Comparison of ENCODE assay signal across 19 cellular contexts in genomic region chr17:80499536-80499935, GRCh38. TPM values are rescaled to one million over a fixed set of nuclear protein-coding genes. Genes with fewer than 3 reads are reported as not detected.
DNase-seq lines count a peak whose midpoint lies in the region; ATAC-seq, FAIRE-seq and TF ChIP-seq lines count a peak whose summit lies in the region.
"Had no signal": no experiment of that assay in that cellular context is flagged by ENCODE, and none has a peak within 500 bp of the region (broad histone marks: within the 10 kb centered on the region; RNA-seq: fewer than 3 reads in every experiment).

No MANE protein-coding gene starts in this region.

- no peaks in the 10 kb centered on the region for H3K79me2 ChIP-seq in H1 (ENCODE audit: control insufficient read depth in 1 of 2, insufficient read depth in 2 of 2, low read length in 2 of 2)

- peaks cover 0 to 6% of the 10 kb centered on the region in 2 experiments for H4K20me1 ChIP-seq in H1 (replicated peaks in 1 of 2; ENCODE audit: control insufficient read depth in 1 of 2, insufficient read depth in 2 of 2, low read length in 2 of 2)
- H4K20me1 ChIP-seq: BLaER1 treated with 17β-estradiol and CSF1 and Interleukin-3, amounts not matched to agents 10 nM and 100 nM had no signal

- no peaks in the 10 kb centered on the region for H3K9me3 ChIP-seq in H1 (ENCODE audit: insufficient read depth in 2 of 2, low read depth in 1 of 2, low read length in 1 of 2)
- H3K9me3 ChIP-seq: BLaER1 treated with 17β-estradiol and CSF1 and Interleukin-3, amounts not matched to agents 10 nM and 100 nM had no signal

- no peak overlapping the region for H2BK20ac ChIP-seq in H1 (ENCODE audit: low read length)

- no peak overlapping the region for H2BK5ac ChIP-seq in H1 (ENCODE audit: low read depth, low read length)

- no peak for TF ChIP-seq CTCF in natural killer cell (IDR thresholded peaks at IDR 0.05)
- no peak for TF ChIP-seq CTCF in H1 (IDR thresholded peaks at IDR 0.05; ENCODE audit: control extremely low read depth in 1 of 3, insufficient read depth in 1 of 3, low read depth in 1 of 3, low read length in 3 of 3)
- no peak for TF ChIP-seq CTCF in neural crest cell (conservative IDR thresholded peaks at IDR 0.05)

- 0 out of 7 replicates have a peak, but pooled peaks cover 0 to 2% (median 0%) of the 10 kb centered on the region in 4 experiments for H3K4me1 ChIP-seq in H1 (replicated peaks in 1 of 4; ENCODE audit: control insufficient read depth in 3 of 4, insufficient read depth in 4 of 4, low read length in 3 of 4)

- peaks cover 4 to 10% of the 10 kb centered on the region in 2 donors for H3K4me1 Mint-ChIP-seq in natural killer cell treated with Interleukin-12 subunit alpha and Interleukin-12 subunit beta and Interleukin-15 and Interleukin-18, amount 100 ng/mL, for 72 hours (ENCODE audit: low read depth in 2 of 2)
- peaks cover 0 to 6% of the 10 kb centered on the region in 2 donors for H3K4me1 Mint-ChIP-seq in natural killer cell
- peaks cover 5% of the 10 kb centered on the region for H3K4me1 Mint-ChIP-seq in neural crest cell
- H3K4me1 Mint-ChIP-seq in naive thymus-derived CD8-positive, alpha-beta T cell, result peaks cover 6 to 13% (median 9%) of the 10 kb centered on the region in 4 donors

- no peak overlapping the region for H3K4ac ChIP-seq in H1 (replicated peaks; ENCODE audit: insufficient read length, low read depth, low read length)

- CTCF ChIA-PET in H1 (lab: Charles Lee; ENCODE audit: partially characterized antibody), result interaction anchor here (0.6 to 1.6 kb wide), 7 partner anchors 10 to 305 kb away, joined by 3 to 4 read pairs (median 3); no protein-coding TSS in a partner anchor

- no peak overlapping the region for H3K4me2 ChIP-seq in H1 (ENCODE audit: insufficient read depth in 1 of 2, low read depth in 2 of 2, low read length in 2 of 2)

- no peak overlapping the region for H2AK5ac ChIP-seq in H1 (ENCODE audit: low read depth, low read length)

- peak overlapping the region; percentile 45; the same call in 1 of the 2 replicates for H4K8ac ChIP-seq in H1 (ENCODE audit: extremely low read depth, insufficient read depth, low read length)

- no peak overlapping the region for H3K9ac ChIP-seq in H1 (replicated peaks in 1 of 4; ENCODE audit: extremely low read depth in 1 of 4, low read depth in 3 of 4, low read length in 3 of 4)

- H3K27ac ChIP-seq in H1 (ENCODE audit: low read depth, low read length), result no peak overlapping the region
- H3K27ac ChIP-seq: BLaER1 treated with 17β-estradiol and CSF1 and Interleukin-3, amounts not matched to agents 10 nM and 100 nM had no signal

- H3K79me1 ChIP-seq in H1 (ENCODE audit: low read depth, low read length), result no peaks in the 10 kb centered on the region

- H2BK120ac ChIP-seq in H1 (replicated peaks; ENCODE audit: low read depth, low read length), result no peak overlapping the region

- intact Hi-C loops in natural killer cell (cut with micrococcal nuclease), result no loop called here

- peaks cover 2 to 5% of the 10 kb centered on the region in 2 donors for H3K27me3 Mint-ChIP-seq in natural killer cell treated with Interleukin-12 subunit alpha and Interleukin-12 subunit beta and Interleukin-15 and Interleukin-18, amount 100 ng/mL, for 72 hours
- H3K27me3 Mint-ChIP-seq in natural killer cell (ENCODE audit: low read depth in 2 of 2) (peaks cover 6 to 12% of the 10 kb centered on the region in 2 donors), neural crest cell (ENCODE audit: low read depth) (peaks cover 46% of the 10 kb centered on the region)
- peaks cover 0 to 23% (median 17%) of the 10 kb centered on the region in 5 donors for H3K27me3 Mint-ChIP-seq in naive thymus-derived CD8-positive, alpha-beta T cell

- no peak overlapping the region for H3K56ac ChIP-seq in H1 (replicated peaks; ENCODE audit: insufficient read length, low read depth, low read length)

- no peaks in the 10 kb centered on the region for H3K9me3 Mint-ChIP-seq in natural killer cell treated with Interleukin-12 subunit alpha and Interleukin-12 subunit beta and Interleukin-15 and Interleukin-18, amount 100 ng/mL, for 72 hours
- no peaks in the 10 kb centered on the region for H3K9me3 Mint-ChIP-seq in natural killer cell
- peaks cover 3% of the 10 kb centered on the region for H3K9me3 Mint-ChIP-seq in neural crest cell
- peaks cover 0 to 1% (median 0%) of the 10 kb centered on the region in 9 donors for H3K9me3 Mint-ChIP-seq in naive thymus-derived CD8-positive, alpha-beta T cell
- H3K9me3 Mint-ChIP-seq: CD4-positive, alpha-beta T cell had no signal

- no peaks in the 10 kb centered on the region for H3K36me3 Mint-ChIP-seq in natural killer cell treated with Interleukin-12 subunit alpha and Interleukin-12 subunit beta and Interleukin-15 and Interleukin-18, amount 100 ng/mL, for 72 hours
- H3K36me3 Mint-ChIP-seq in natural killer cell (no peaks in the 10 kb centered on the region), neural crest cell (ENCODE audit: low read depth) (no peaks in the 10 kb centered on the region)
- H3K36me3 Mint-ChIP-seq in naive thymus-derived CD8-positive, alpha-beta T cell, result no peaks in the 10 kb centered on the region

- ATAC-seq in natural killer cell treated with Interleukin-12 subunit alpha and Interleukin-12 subunit beta and Interleukin-15 and Interleukin-18, amount 100 ng/mL, for 72 hours, result no peak
- ATAC-seq in natural killer cell, result no peak
- no peak for ATAC-seq in naive thymus-derived CD8-positive, alpha-beta T cell
- ATAC-seq: HCT116, PC-3, Right ventricle myocardium inferior had no signal

- H3K18ac ChIP-seq in H1 (ENCODE audit: extremely low read depth, low read length), result no peak overlapping the region

- H3K4me3 ChIP-seq in H1 (ENCODE audit: extremely low read depth in 1 of 4, insufficient read depth in 2 of 4, low read depth in 3 of 4, low read length in 4 of 4), result no peak overlapping the region
- H3K4me3 ChIP-seq: BLaER1 treated with 17β-estradiol and CSF1 and Interleukin-3, amounts not matched to agents 10 nM and 100 nM had no signal

- no peak for TF ChIP-seq RAD21 in H1 (IDR thresholded peaks at IDR 0.05 in 1 of 2, conservative IDR thresholded peaks at IDR 0.05 in 1 of 2; ENCODE audit: low read depth in 2 of 2, low read length in 2 of 2)

- peak; percentile 22 for DNase-seq in natural killer cell treated with Interleukin-12 subunit alpha and Interleukin-12 subunit beta and Interleukin-15 and Interleukin-18, amount 100 ng/mL, for 72 hours (ENCODE audit: low spot score)
- DNase-seq in natural killer cell (no peak), H1 (ENCODE audit: low read depth in 1 of 2, low spot score in 2 of 2) (no peak), neural crest cell (ENCODE audit: low read depth, low spot score) (no peak), occipital lobe (lab: John Stamatoyannopoulos, UW) (no peak)
- no peak for DNase-seq in stimulated activated CD4-positive, alpha-beta T cell treated with anti-CD3 and anti-CD28 coated beads, Interleukin-4, amount 100 ng/mL, for 4 hours
- no peak for DNase-seq in naive thymus-derived CD8-positive, alpha-beta T cell
- DNase-seq: CD4-positive, alpha-beta T cell; GOT3; NCI-H1092; NCI-H1436; NCI-H187; NCI-H524 treated with DMSO at 0.1 percent for 48 hours; NCI-H774; PC-3 had no signal

- WGBS in H1 (ENCODE audit: extremely low coverage in 1 of 2, insufficient coverage in 1 of 2, insufficient read length in 1 of 2, insufficient replicate concordance in 2 of 2, low coverage in 1 of 2, low lambda C conversion rate in 2 of 2, missing lambda C conversion rate in 1 of 2), 2 experiments, result 82% methylated on average over 10 of the region's 10 CpGs; no CpG with 5 or more reads in 1 of the 2 experiments

- no peak for FAIRE-seq in H1 (lab: Jason Lieb, UNC)
- FAIRE-seq: G401.6 had no signal

- H3K27ac Mint-ChIP-seq in natural killer cell treated with Interleukin-12 subunit alpha and Interleukin-12 subunit beta and Interleukin-15 and Interleukin-18, amount 100 ng/mL, for 72 hours, result no peak overlapping the region
- H3K27ac Mint-ChIP-seq in natural killer cell, result no peak overlapping the region
- H3K27ac Mint-ChIP-seq in neural crest cell (ENCODE audit: unreplicated experiment), result peak overlapping the region; percentile 82
- H3K27ac Mint-ChIP-seq in naive thymus-derived CD8-positive, alpha-beta T cell, result no peak overlapping the region
- H3K27ac Mint-ChIP-seq: CD4-positive, alpha-beta T cell had no signal

- no peak overlapping the region for H2BK15ac ChIP-seq in H1 (ENCODE audit: low read length)

- H3K14ac ChIP-seq in H1 (ENCODE audit: insufficient read length), result no peak overlapping the region

- no peak overlapping the region for H2BK12ac ChIP-seq in H1 (ENCODE audit: low read depth, low read length)

- H3K23me2 ChIP-seq in H1 (ENCODE audit: low read depth, low read length), result peaks cover 15% of the 10 kb centered on the region; the same call in 1 of the 2 replicates

- peaks cover 0 to 3% (median 0%) of the 10 kb centered on the region in 4 experiments; a peak in 1 of 7 replicates for H3K27me3 ChIP-seq in H1 (replicated peaks in 1 of 4; ENCODE audit: control insufficient read depth in 3 of 4, extremely low read depth in 1 of 4, insufficient read depth in 3 of 4, low read length in 3 of 4)

- no peak for TF ChIP-seq POLR2A in H1 (IDR thresholded peaks at IDR 0.05; ENCODE audit: control extremely low read depth in 1 of 2, low read depth in 2 of 2, low read length in 2 of 2)

- H4K91ac ChIP-seq in H1 (replicated peaks; ENCODE audit: insufficient read length, low read length), result no peak overlapping the region

- H3K36me3 ChIP-seq in H1 (ENCODE audit: control insufficient read depth in 2 of 4, insufficient read depth in 4 of 4, low read length in 3 of 4), result no peaks in the 10 kb centered on the region
- H3K36me3 ChIP-seq: BLaER1 treated with 17β-estradiol and CSF1 and Interleukin-3, amounts not matched to agents 10 nM and 100 nM had no signal

- TF ChIP-seq EP300 in H1 (IDR thresholded peaks at IDR 0.05; ENCODE audit: borderline replicate concordance in 1 of 2, low read depth in 2 of 2, low read length in 2 of 2), result no peak

- no peak overlapping the region for H3K4me3 Mint-ChIP-seq in natural killer cell treated with Interleukin-12 subunit alpha and Interleukin-12 subunit beta and Interleukin-15 and Interleukin-18, amount 100 ng/mL, for 72 hours
- H3K4me3 Mint-ChIP-seq in natural killer cell (no peak overlapping the region), neural crest cell (no peak overlapping the region)
- H3K4me3 Mint-ChIP-seq in naive thymus-derived CD8-positive, alpha-beta T cell, result no peak overlapping the region
- H3K4me3 Mint-ChIP-seq: CD4-positive, alpha-beta T cell had no signal

- H2AFZ ChIP-seq in H1 (ENCODE audit: low read length), result no peak overlapping the region

- H4K5ac ChIP-seq in H1 (ENCODE audit: insufficient read length, low read depth, low read length), result no peak overlapping the region

- H3K23ac ChIP-seq in H1 (ENCODE audit: insufficient read length), result no peak overlapping the region

- POLR2A ChIA-PET in H1 (lab: Charles Lee; ENCODE audit: partially characterized antibody), result interaction anchor here (1.5 kb wide), 1 partner anchor 20 kb away, joined by 4 read pairs; no protein-coding TSS in a partner anchor
- POLR2A ChIA-PET in naive thymus-derived CD8-positive, alpha-beta T cell (lab: Charles Lee), result interaction anchor here (0.6 kb wide), 1 partner anchor 17 kb away, joined by 4 read pairs; no protein-coding TSS in a partner anchor

RNA-seq across cellular contexts. Expression of gene NPTX1, which starts 23.1 kb away (rescaled TPM):
- total RNA-seq in natural killer cell treated with Interleukin-12 subunit alpha and Interleukin-12 subunit beta and Interleukin-15 and Interleukin-18, amount 100 ng/mL, for 72 hours, result under 1 TPM; 0.38 to 0.92 TPM
- total RNA-seq in natural killer cell (1 to 10 TPM; 1.0 to 2.2 (median 2.2) TPM), neural crest cell (1.6 and 1.9 TPM in 2 replicates), occipital lobe (19.3 TPM)
- total RNA-seq in H1 (2021; fragmentation: NEBNext Ultra II Directional; extraction: Animal tissue kit (Norgen Biotek cat#: 25700)), result 12.0 and 14.8 TPM in 2 replicates
- 17.9 and 35.0 TPM in 2 replicates for polyA plus RNA-seq in H1 (2011; rRNA removed)
- 23.1 TPM for polyA plus RNA-seq in H1 (2011; cell fraction: cytosol; rRNA removed)
- 54.8 TPM for polyA plus RNA-seq in H1 (2011; cell fraction: nucleus; rRNA removed)
- 10.6 to 21.0 TPM (median 15.1 TPM) in 4 replicates for polyA plus RNA-seq in H1 (2012, experiment 1 of 2)
- 7.3 TPM for polyA plus RNA-seq in H1 (2012, experiment 2 of 2)
- polyA plus RNA-seq in H1 (2013, experiment 1 of 2), result 3.9 TPM
- 3.1 TPM for polyA plus RNA-seq in H1 (2013, experiment 2 of 2)
- 12.1 and 20.6 TPM in 2 replicates for polyA minus RNA-seq in H1 (2011; rRNA and poly(A)+ RNA removed)
- 21.1 TPM for polyA minus RNA-seq in H1 (2011; cell fraction: cytosol; rRNA and poly(A)+ RNA removed)
- polyA minus RNA-seq in H1 (2011; cell fraction: nucleus; rRNA and poly(A)+ RNA removed), result 22.5 TPM
- total RNA-seq in naive thymus-derived CD8-positive, alpha-beta T cell, result not detected
- not detected for polyA plus RNA-seq in naive thymus-derived CD8-positive, alpha-beta T cell
- total RNA-seq: Right ventricle myocardium inferior had no signal

RNA-seq across cellular contexts. Expression of gene RPTOR, which starts 45.1 kb away (rescaled TPM):
- total RNA-seq in natural killer cell treated with Interleukin-12 subunit alpha and Interleukin-12 subunit beta and Interleukin-15 and Interleukin-18, amount 100 ng/mL, for 72 hours, result 10 to 100 TPM; 44.1 to 92.4 TPM
- total RNA-seq in natural killer cell (10 to 100 TPM; 49.2 to 63.6 (median 55.4) TPM), neural crest cell (34.0 and 41.1 TPM in 2 replicates), occipital lobe (14.2 TPM)
- total RNA-seq in H1 (2021; fragmentation: NEBNext Ultra II Directional; extraction: Animal tissue kit (Norgen Biotek cat#: 25700)), result 28.7 and 29.0 TPM in 2 replicates
- polyA plus RNA-seq in H1 (2011; rRNA removed), result 6.9 and 15.2 TPM in 2 replicates
- 5.9 TPM for polyA plus RNA-seq in H1 (2011; cell fraction: cytosol; rRNA removed)
- 22.2 TPM for polyA plus RNA-seq in H1 (2011; cell fraction: nucleus; rRNA removed)
- polyA plus RNA-seq in H1 (2012, experiment 1 of 2), result 11.2 to 16.6 TPM (median 15.1 TPM) in 4 replicates
- 10.7 TPM for polyA plus RNA-seq in H1 (2012, experiment 2 of 2)
- 9.7 TPM for polyA plus RNA-seq in H1 (2013, experiment 1 of 2)
- polyA plus RNA-seq in H1 (2013, experiment 2 of 2), result 9.0 TPM
- 22.7 and 24.2 TPM in 2 replicates for polyA minus RNA-seq in H1 (2011; rRNA and poly(A)+ RNA removed)
- polyA minus RNA-seq in H1 (2011; cell fraction: cytosol; rRNA and poly(A)+ RNA removed), result 20.0 TPM
- polyA minus RNA-seq in H1 (2011; cell fraction: nucleus; rRNA and poly(A)+ RNA removed), result 53.0 TPM
- 10 to 100 TPM; 53.5 to 53.9 TPM for total RNA-seq in naive thymus-derived CD8-positive, alpha-beta T cell
- polyA plus RNA-seq in naive thymus-derived CD8-positive, alpha-beta T cell, result 10 to 100 TPM in 1 of 3 donors, 1 to 10 TPM in 2; 5.3 to 10.2 (median 5.5) TPM
